Comparison of ENCODE assay signal across 8 cellular contexts in genomic region chr1:153288634-153289275, GRCh38. TPM values are rescaled to one million over a fixed set of nuclear protein-coding genes. Genes with fewer than 3 reads are reported as not detected.
A peak's percentile ranks its signal among the peaks of the same experiment; 100 is the strongest.
DNase-seq lines count a peak whose midpoint lies in the region; ATAC-seq and TF ChIP-seq lines count a peak whose summit lies in the region.

No MANE protein-coding gene starts in this region.

- no peak for TF ChIP-seq POLR2A in right lobe of liver (IDR thresholded peaks at IDR 0.05)

- peaks cover 6 to 28% (median 18%) of the 10 kb centered on the region in 5 donors for H3K27me3 Mint-ChIP-seq in naive thymus-derived CD8-positive, alpha-beta T cell

- H3K27me3 ChIP-seq in H7 (ENCODE audit: control insufficient read depth, insufficient read depth, low read length) (no peaks in the 10 kb centered on the region), right lobe of liver (no peaks in the 10 kb centered on the region)

- no peaks in the 10 kb centered on the region for H3K36me3 Mint-ChIP-seq in naive thymus-derived CD8-positive, alpha-beta T cell

- peak; percentile 9 to 49 (median 30) for TF ChIP-seq CTCF in right lobe of liver (IDR thresholded peaks at IDR 0.05)

- POLR2A ChIA-PET in naive thymus-derived CD8-positive, alpha-beta T cell (lab: Charles Lee) = no interaction called here

- WGBS in right lobe of liver (ENCODE audit: insufficient coverage, low coverage, low lambda C conversion rate, missing lambda C conversion rate) = 63% methylated on average over 8 of the region's 11 CpGs

- no peaks in the 10 kb centered on the region for H3K9me3 Mint-ChIP-seq in naive thymus-derived CD8-positive, alpha-beta T cell

- H3K4me1 ChIP-seq in right lobe of liver = no peaks in the 10 kb centered on the region

- H3K4me3 ChIP-seq in H7 (ENCODE audit: insufficient read depth, low read depth, low read length) (no peak overlapping the region), right lobe of liver (no peak overlapping the region)

- DNase-seq in CMK (ENCODE audit: low read depth) = peak; percentile 7
- DNase-seq in H7 = peak; percentile 87
- DNase-seq in activated CD4-positive, alpha-beta T cell treated with anti-CD3 and anti-CD28 coated beads for 48 hours = peak; percentile 51
- no peak for DNase-seq in right lobe of liver
- DNase-seq in naive thymus-derived CD8-positive, alpha-beta T cell = no peak

- peak in 3 of 4 donors; percentile 39 to 66 (median 42) for ATAC-seq in right lobe of liver
- ATAC-seq in GM18870 (IDR thresholded peaks at IDR 0.05; ENCODE audit: unreplicated experiment) = no peak
- no peak for ATAC-seq in naive thymus-derived CD8-positive, alpha-beta T cell
- ATAC-seq in HG02885 (IDR thresholded peaks at IDR 0.05; ENCODE audit: poor library complexity, unreplicated experiment) = no peak
- ATAC-seq in HG03457 (IDR thresholded peaks at IDR 0.05; ENCODE audit: unreplicated experiment) = no peak

- H3K9me3 ChIP-seq in right lobe of liver = no peaks in the 10 kb centered on the region

- no peaks in the 10 kb centered on the region for H3K36me3 ChIP-seq in H7 (replicated peaks; ENCODE audit: control insufficient read depth, insufficient read depth, low read length)
- no peaks in the 10 kb centered on the region for H3K36me3 ChIP-seq in right lobe of liver

- peaks cover 9 to 16% (median 15%) of the 10 kb centered on the region in 4 donors for H3K4me1 Mint-ChIP-seq in naive thymus-derived CD8-positive, alpha-beta T cell

- intact Hi-C loops in right lobe of liver (cut with DNase I) = no loop called here

- no peak overlapping the region for H3K4me3 Mint-ChIP-seq in naive thymus-derived CD8-positive, alpha-beta T cell

- H3K27ac ChIP-seq in right lobe of liver = no peak overlapping the region

- no peak overlapping the region for H3K27ac Mint-ChIP-seq in naive thymus-derived CD8-positive, alpha-beta T cell

RNA-seq across cellular contexts. Expression of gene PGLYRP3, which starts 24.0 kb away (rescaled TPM):
- not detected in 2 replicates for total RNA-seq in H7 (2014; rRNA removed; shearing (Covaris generic))
- not detected for total RNA-seq in right lobe of liver
- total RNA-seq in naive thymus-derived CD8-positive, alpha-beta T cell = not detected
- not detected for polyA plus RNA-seq in naive thymus-derived CD8-positive, alpha-beta T cell

RNA-seq across cellular contexts. Expression of gene LORICRIN, which starts 29.3 kb away (rescaled TPM):
- total RNA-seq in H7 (2014; rRNA removed; shearing (Covaris generic)) = not detected in 2 replicates
- not detected for total RNA-seq in right lobe of liver
- not detected for total RNA-seq in naive thymus-derived CD8-positive, alpha-beta T cell
- not detected for polyA plus RNA-seq in naive thymus-derived CD8-positive, alpha-beta T cell

RNA-seq across cellular contexts. Expression of gene PGLYRP4, which starts 59.9 kb away (rescaled TPM):
- not detected in 2 replicates for total RNA-seq in H7 (2014; rRNA removed; shearing (Covaris generic))
- total RNA-seq in right lobe of liver = not detected
- not detected for total RNA-seq in naive thymus-derived CD8-positive, alpha-beta T cell
- not detected for polyA plus RNA-seq in naive thymus-derived CD8-positive, alpha-beta T cell

Comparison
In these comparisons a context has a peak if more than half of its experiments do, and no peak if none do; other contexts are left out.
1. DNase-seq: peak in CMK (single experiment), H7 (single experiment) and activated CD4-positive, alpha-beta T cell treated with anti-CD3 and anti-CD28 coated beads for 48 hours (single experiment); none in right lobe of liver (0 of 3) and naive thymus-derived CD8-positive, alpha-beta T cell (0 of 10).
2. ATAC-seq: peak in right lobe of liver (3 of 4); none in GM18870 (single experiment), naive thymus-derived CD8-positive, alpha-beta T cell (0 of 2), HG02885 (single experiment) and HG03457 (single experiment).